24 cellular contexts compared by ENCODE assay signal in the genomic region with DNA sequence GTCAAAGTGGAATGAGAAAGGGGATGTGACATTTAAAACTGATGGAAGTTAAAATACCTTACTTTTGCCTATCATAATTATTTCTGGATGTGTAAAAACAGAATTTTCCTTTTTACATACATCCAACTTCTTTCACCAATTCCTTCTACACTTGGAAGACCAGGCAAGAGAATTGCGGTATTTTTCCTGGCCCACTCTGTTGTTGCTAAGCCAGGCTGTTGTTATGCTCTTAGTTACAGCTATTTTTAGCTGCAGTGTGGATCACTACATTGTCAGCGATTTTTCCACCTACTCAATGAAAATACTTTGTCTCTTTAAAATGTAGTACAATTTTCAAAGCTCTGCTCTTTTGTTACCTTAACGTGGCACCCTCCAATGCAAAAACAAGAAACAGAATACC. TPM values are rescaled to one million over a fixed set of nuclear protein-coding genes. Genes with fewer than 3 reads are reported as not detected.
"Had no signal": no experiment of that assay in that cellular context is flagged by ENCODE, and none has a peak within 500 bp of the region (broad histone marks: within the 10 kb centered on the region; RNA-seq: fewer than 3 reads in every experiment).

No MANE protein-coding gene starts in this region.

- H3K9me3 Mint-ChIP-seq: activated B cell treated with CpG ODN at 0.5 μM for 24 hours; activated CD4-positive, alpha-beta memory T cell treated with anti-CD3 and anti-CD28 coated beads, Interleukin-2, amount 10 ng/mL, durations not matched to agents 7 days and 5 days; brain; stimulated activated effector memory CD8-positive, alpha-beta T cell treated with anti-CD3 and anti-CD28 coated beads, Interleukin-12 subunit alpha, Interleukin-12 subunit beta, amount 100 ng/mL, for 72 hours; T-helper 2 cell treated with Interferon-gamma antibody and Interleukin-4, amounts not matched to agents 5 μg/mL and 100 μg/mL, for 36 hours had no signal

- H3K4me3 ChIP-seq: coronary artery, left ventricle myocardium inferior, pancreas, smooth muscle cell, stomach, thoracic aorta, upper lobe of left lung had no signal

- DNase-seq: activated B cell treated with CpG ODN at 0.5 μM for 24 hours; activated CD4-positive, alpha-beta memory T cell treated with anti-CD3 and anti-CD28 coated beads, Interleukin-2, amount 10 ng/mL, durations not matched to agents 7 days and 5 days; activated CD4-positive, alpha-beta T cell treated with anti-CD3 and anti-CD28 coated beads for 4 hours; activated CD8-positive, alpha-beta memory T cell treated with anti-CD3 and anti-CD28 coated beads, Interleukin-2, amount 10 ng/mL, durations not matched to agents 7 days and 5 days; erythroblast; head of caudate nucleus; left ventricle myocardium inferior; naive thymus-derived CD4-positive, alpha-beta T cell; pancreas; stimulated activated CD4-positive, alpha-beta T cell treated with anti-CD3 and anti-CD28 coated beads, Interleukin-4, amount 100 ng/mL, for 24 hours; stomach; upper lobe of left lung had no signal

- H3K27me3 ChIP-seq: neutrophil, pancreas, stomach, upper lobe of left lung had no signal

- H3K4me1 ChIP-seq: left ventricle myocardium inferior, pancreas, stomach, upper lobe of left lung had no signal

- H3K4me3 Mint-ChIP-seq: activated B cell treated with CpG ODN at 0.5 μM for 24 hours; activated CD4-positive, alpha-beta memory T cell treated with anti-CD3 and anti-CD28 coated beads, Interleukin-2, amount 10 ng/mL, durations not matched to agents 7 days and 5 days; activated CD8-positive, alpha-beta memory T cell treated with anti-CD3 and anti-CD28 coated beads, Interleukin-2, amount 10 ng/mL, durations not matched to agents 7 days and 5 days; activated naive CD8-positive, alpha-beta T cell; brain; central memory CD8-positive, alpha-beta T cell; naive thymus-derived CD4-positive, alpha-beta T cell; stimulated activated effector memory CD8-positive, alpha-beta T cell treated with anti-CD3 and anti-CD28 coated beads, Interleukin-12 subunit alpha, Interleukin-12 subunit beta, amount 100 ng/mL, for 72 hours; T-helper 2 cell treated with Interferon-gamma antibody and Interleukin-4, amounts not matched to agents 5 μg/mL and 100 μg/mL, for 36 hours had no signal

- H3K4me2 ChIP-seq: smooth muscle cell had no signal

- H3K27me3 Mint-ChIP-seq: central memory CD8-positive, alpha-beta T cell had no signal

- H3K4me1 Mint-ChIP-seq: activated B cell treated with CpG ODN at 0.5 μM for 24 hours; activated CD4-positive, alpha-beta memory T cell treated with anti-CD3 and anti-CD28 coated beads, Interleukin-2, amount 10 ng/mL, durations not matched to agents 7 days and 5 days; activated CD8-positive, alpha-beta memory T cell treated with anti-CD3 and anti-CD28 coated beads, Interleukin-2, amount 10 ng/mL, durations not matched to agents 7 days and 5 days; central memory CD8-positive, alpha-beta T cell; naive thymus-derived CD4-positive, alpha-beta T cell; stimulated activated effector memory CD8-positive, alpha-beta T cell treated with anti-CD3 and anti-CD28 coated beads, Interleukin-12 subunit alpha, Interleukin-12 subunit beta, amount 100 ng/mL, for 72 hours had no signal

- H3K27ac ChIP-seq: coronary artery, left ventricle myocardium inferior, neutrophil, pancreas, stomach, thoracic aorta, upper lobe of left lung had no signal

- H3K36me3 ChIP-seq: left ventricle myocardium inferior, neutrophil, pancreas, stomach, thoracic aorta, upper lobe of left lung had no signal

- H3K27ac Mint-ChIP-seq: activated B cell treated with CpG ODN at 0.5 μM for 24 hours; activated CD4-positive, alpha-beta memory T cell treated with anti-CD3 and anti-CD28 coated beads, Interleukin-2, amount 10 ng/mL, durations not matched to agents 7 days and 5 days; activated CD8-positive, alpha-beta memory T cell treated with anti-CD3 and anti-CD28 coated beads, Interleukin-2, amount 10 ng/mL, durations not matched to agents 7 days and 5 days; activated naive CD8-positive, alpha-beta T cell; brain; naive thymus-derived CD4-positive, alpha-beta T cell; stimulated activated effector memory CD8-positive, alpha-beta T cell treated with anti-CD3 and anti-CD28 coated beads, Interleukin-12 subunit alpha, Interleukin-12 subunit beta, amount 100 ng/mL, for 72 hours; T-helper 2 cell treated with Interferon-gamma antibody and Interleukin-4, amounts not matched to agents 5 μg/mL and 100 μg/mL, for 36 hours had no signal

- ATAC-seq: activated CD8-positive, alpha-beta memory T cell treated with anti-CD3 and anti-CD28 coated beads, Interleukin-2, amount 10 ng/mL, durations not matched to agents 7 days and 5 days; naive thymus-derived CD4-positive, alpha-beta T cell; sciatic nerve; stimulated activated effector memory CD8-positive, alpha-beta T cell treated with anti-CD3 and anti-CD28 coated beads, Interleukin-12 subunit alpha, Interleukin-12 subunit beta, amount 100 ng/mL, for 72 hours had no signal

- H3K9me3 ChIP-seq: left ventricle myocardium inferior, neutrophil, pancreas, stomach, thoracic aorta, upper lobe of left lung had no signal

- H3K36me3 Mint-ChIP-seq: activated CD8-positive, alpha-beta memory T cell treated with anti-CD3 and anti-CD28 coated beads, Interleukin-2, amount 10 ng/mL, durations not matched to agents 7 days and 5 days; activated naive CD8-positive, alpha-beta T cell; brain; naive thymus-derived CD4-positive, alpha-beta T cell; stimulated activated effector memory CD8-positive, alpha-beta T cell treated with anti-CD3 and anti-CD28 coated beads, Interleukin-12 subunit alpha, Interleukin-12 subunit beta, amount 100 ng/mL, for 72 hours had no signal

RNA-seq across cellular contexts. Expression of a gene that starts 43.4 kb away (rescaled TPM):
- total RNA-seq: activated B cell treated with CpG ODN at 0.5 μM for 24 hours; activated CD4-positive, alpha-beta memory T cell treated with anti-CD3 and anti-CD28 coated beads, Interleukin-2, amount 10 ng/mL, durations not matched to agents 7 days and 5 days; activated CD8-positive, alpha-beta memory T cell treated with anti-CD3 and anti-CD28 coated beads, Interleukin-2, amount 10 ng/mL, durations not matched to agents 7 days and 5 days; kidney epithelial cell; left ventricle myocardium inferior; mononuclear cell; naive thymus-derived CD4-positive, alpha-beta T cell; sciatic nerve; smooth muscle cell had no signal
